12 cellular contexts compared by ENCODE assay signal in genomic region chr9:99127372-99128132, GRCh38. TPM values are rescaled to one million over a fixed set of nuclear protein-coding genes. Genes with fewer than 3 reads are reported as not detected.
A peak's percentile ranks its signal among the peaks of the same experiment; 100 is the strongest.
DNase-seq lines count a peak whose midpoint lies in the region; ATAC-seq, FAIRE-seq and TF ChIP-seq lines count a peak whose summit lies in the region.
"Had no signal": no experiment of that assay in that cellular context is flagged by ENCODE, and none has a peak within 500 bp of the region (broad histone marks: within the 10 kb centered on the region; RNA-seq: fewer than 3 reads in every experiment).

No MANE protein-coding gene starts in this region.

- H3K79me2 ChIP-seq in K562 (ENCODE audit: control insufficient read depth, insufficient read depth, low read length), result peaks cover 88% of the 10 kb centered on the region
- peaks cover 100% of the 10 kb centered on the region for H3K79me2 ChIP-seq in smooth muscle cell (ENCODE audit: low read depth)

- H2AFZ ChIP-seq in K562 (ENCODE audit: low read depth, low read length) (no peak overlapping the region), smooth muscle cell (ENCODE audit: low read depth) (no peak overlapping the region)

- H3K27ac Mint-ChIP-seq in activated CD4-positive, alpha-beta T cell treated with anti-CD3 and anti-CD28 coated beads, Interleukin-2, amount 10 ng/mL, durations not matched to agents 7 days and 5 days, result peak overlapping the region; percentile 16

- 75% methylated on average over 3 of the region's 3 CpGs for WGBS in K562 (ENCODE audit: insufficient coverage, low coverage, missing lambda C conversion rate)
- 98% methylated on average over 3 of the region's 3 CpGs for WGBS in smooth muscle cell (ENCODE audit: low lambda C conversion rate)

- peaks cover 76% of the 10 kb centered on the region for H3K4me1 Mint-ChIP-seq in activated CD4-positive, alpha-beta T cell treated with anti-CD3 and anti-CD28 coated beads, Interleukin-2, amount 10 ng/mL, durations not matched to agents 7 days and 5 days

- TF ChIP-seq RAD21 in K562 (CRISPR knock-in tag; conservative IDR thresholded peaks at IDR 0.05 in 1 of 2, IDR thresholded peaks at IDR 0.05 in 1 of 2), result no peak

- intact Hi-C loops in K562 (cut with micrococcal nuclease), result no loop called here

- no peak for TF ChIP-seq CTCF in K562 (IDR thresholded peaks at IDR 0.05 in 2 of 3, conservative IDR thresholded peaks at IDR 0.05 in 1 of 3; ENCODE audit: insufficient read depth in 2 of 3, low read depth in 1 of 3, low read length in 3 of 3)
- TF ChIP-seq CTCF in smooth muscle cell (IDR thresholded peaks at IDR 0.05; ENCODE audit: borderline replicate concordance, insufficient read depth, poor library complexity, severe bottlenecking), result no peak

- FAIRE-seq in K562 (lab: Jason Lieb, UNC), result no peak
- FAIRE-seq: A204.1 had no signal

- no peaks in the 10 kb centered on the region for H3K9me1 ChIP-seq in K562 (ENCODE audit: control insufficient read depth, insufficient read depth, low read length)

- no peak for TF ChIP-seq EP300 in K562 (IDR thresholded peaks at IDR 0.05; ENCODE audit: low read length)

- H3K9ac ChIP-seq in K562 (ENCODE audit: insufficient read depth in 1 of 2, low read depth in 2 of 2, low read length in 2 of 2), result no peak overlapping the region
- no peak overlapping the region for H3K9ac ChIP-seq in smooth muscle cell (ENCODE audit: low read depth)

- H4K20me1 ChIP-seq in K562 (replicated peaks; ENCODE audit: control insufficient read depth, insufficient read depth, low read length) (no peaks in the 10 kb centered on the region; the same call in 1 of the 2 replicates), smooth muscle cell (ENCODE audit: low read depth) (peaks cover 100% of the 10 kb centered on the region)

- no peak for TF ChIP-seq POLR2A in K562 (conservative IDR thresholded peaks at IDR 0.05)

- no peak for DNase-seq in activated CD4-positive, alpha-beta T cell treated with anti-CD3 and anti-CD28 coated beads, Interleukin-2, amount 10 ng/mL, durations not matched to agents 7 days and 5 days
- no peak for DNase-seq in activated CD4-positive, alpha-beta T cell treated with anti-CD3 and anti-CD28 coated beads, Interleukin-2, amount 50 U/mL, for 4 hours
- DNase-seq in K562 (ENCODE audit: extremely low read depth in 1 of 4, low spot score in 3 of 4) (no peak), smooth muscle cell (lab: John Stamatoyannopoulos, UW; ENCODE audit: unreplicated experiment) (no peak), SKM-1 (lab: John Stamatoyannopoulos, UW; ENCODE audit: unreplicated experiment) (no peak), hippocampal formation (lab: John Stamatoyannopoulos, UW) (no peak)
- DNase-seq in NK-92 treated with Interleukin-12 subunit alpha and Interleukin-12 subunit beta, amount 100 ng/mL, for 24 hours (lab: John Stamatoyannopoulos, UW), result no peak
- DNase-seq: NCI-H1092 treated with DMSO at 0.1 percent for 48 hours; stimulated activated CD4-positive, alpha-beta T cell treated with anti-CD3 and anti-CD28 coated beads, Interleukin-2, amount 100 ng/mL, for 48 hours had no signal

- H3K36me3 ChIP-seq in K562 (ENCODE audit: control insufficient read depth, insufficient read depth, low read length) (peaks cover 23% of the 10 kb centered on the region), smooth muscle cell (ENCODE audit: low read depth) (no peaks in the 10 kb centered on the region)

- H3K27me3 Mint-ChIP-seq in activated CD4-positive, alpha-beta T cell treated with anti-CD3 and anti-CD28 coated beads, Interleukin-2, amount 10 ng/mL, durations not matched to agents 7 days and 5 days, result no peaks in the 10 kb centered on the region

- BruUV-seq in K562 (replicated peaks; lab: Mats Ljungman, UMichigan), result no TSS peak

- H3K9me3 ChIP-seq in K562 (replicated peaks; ENCODE audit: control insufficient read depth, insufficient read depth, low read depth, low read length) (no peaks in the 10 kb centered on the region), smooth muscle cell (replicated peaks; ENCODE audit: low read depth) (no peaks in the 10 kb centered on the region)

- no peak overlapping the region for H3K4me3 Mint-ChIP-seq in activated CD4-positive, alpha-beta T cell treated with anti-CD3 and anti-CD28 coated beads, Interleukin-2, amount 10 ng/mL, durations not matched to agents 7 days and 5 days

- H3K27me3 ChIP-seq in K562 (ENCODE audit: control insufficient read depth in 2 of 2, insufficient read depth in 2 of 2, low read length in 2 of 2), result no peaks in the 10 kb centered on the region
- no peaks in the 10 kb centered on the region for H3K27me3 ChIP-seq in smooth muscle cell (ENCODE audit: low read depth)

- no peak overlapping the region for H3K4me3 ChIP-seq in K562
- no peak overlapping the region for H3K4me3 ChIP-seq in smooth muscle cell
- H3K4me3 ChIP-seq: SK-N-MC had no signal

- H3K9me3 Mint-ChIP-seq in activated CD4-positive, alpha-beta T cell treated with anti-CD3 and anti-CD28 coated beads, Interleukin-2, amount 10 ng/mL, durations not matched to agents 7 days and 5 days, result peaks cover 18% of the 10 kb centered on the region

- in situ Hi-C loops in K562 (cut with MboI), result no loop called here

- H3K36me3 Mint-ChIP-seq in activated CD4-positive, alpha-beta T cell treated with anti-CD3 and anti-CD28 coated beads, Interleukin-2, amount 10 ng/mL, durations not matched to agents 7 days and 5 days (ENCODE audit: low read depth), result peaks cover 72% of the 10 kb centered on the region

- H3K4me2 ChIP-seq in K562 (ENCODE audit: insufficient read depth, low read length) (no peak overlapping the region), smooth muscle cell (no peak overlapping the region)

- H3K27ac ChIP-seq in K562 (ENCODE audit: extremely low read depth, low read depth, low read length) (no peak overlapping the region), smooth muscle cell (ENCODE audit: low read depth) (peak overlapping the region; percentile 58)
- H3K27ac ChIP-seq: SK-N-MC had no signal

- peaks cover 17% of the 10 kb centered on the region for H3F3A ChIP-seq in smooth muscle cell (ENCODE audit: low read depth)

- POLR2A ChIA-PET in activated CD4-positive, alpha-beta T cell treated with anti-CD3 and anti-CD28 coated beads, Interleukin-2, amount 10 ng/mL, durations not matched to agents 7 days and 5 days (lab: Charles Lee), result no interaction called here
- POLR2A ChIA-PET in K562 (lab: Yijun Ruan, JAX), result interaction anchor here (0.6 to 1.5 kb wide), 4 partner anchors 10 to 21 kb away, joined by 3 to 5 read pairs (median 3); no protein-coding TSS in a partner anchor

- ATAC-seq in HG03139 (IDR thresholded peaks at IDR 0.05; ENCODE audit: unreplicated experiment), result peak; percentile 36
- ATAC-seq in K562, result 0 out of 3 replicates have a peak, but pooled peaks have one; percentile 11

- H3K4me1 ChIP-seq in K562 (replicated peaks in 1 of 2; ENCODE audit: control insufficient read depth in 2 of 2, insufficient read depth in 2 of 2, low read length in 2 of 2), result peaks cover 0 to 48% of the 10 kb centered on the region in 2 experiments; a peak in 4 of 5 replicates
- H3K4me1 ChIP-seq in smooth muscle cell (ENCODE audit: low read depth), result peaks cover 8% of the 10 kb centered on the region

- CTCF ChIA-PET in activated CD4-positive, alpha-beta T cell treated with anti-CD3 and anti-CD28 coated beads, Interleukin-2, amount 10 ng/mL, durations not matched to agents 7 days and 5 days (lab: Charles Lee), result interaction anchor here (1.2 to 2.4 kb wide), 3 partner anchors 9 to 23 kb away, joined by 3 to 10 read pairs (median 9); partner anchors contain the start of gene TGFBR1
- CTCF ChIA-PET in K562 (lab: Yijun Ruan, JAX; ENCODE audit: low intra/inter-chr PET ratio), result no interaction called here

TF ChIP-seq in K562, 482 proteins besides CTCF, POLR2A, EP300 and RAD21 (continues in another document):
- TF ChIP-seq SAFB (IDR thresholded peaks at IDR 0.05; ENCODE audit: borderline replicate concordance, low read depth, low read length), result no peak
- TF ChIP-seq ZBTB7A (IDR thresholded peaks at IDR 0.05; ENCODE audit: borderline replicate concordance, control insufficient read depth, low read depth, low read length), result no peak
- TF ChIP-seq NCOA6 (IDR thresholded peaks at IDR 0.05), result no peak

RNA-seq across cellular contexts. Expression of gene TGFBR1, which starts 22.6 kb away (rescaled TPM):
- total RNA-seq in activated CD4-positive, alpha-beta T cell treated with anti-CD3 and anti-CD28 coated beads, Interleukin-2, amount 10 ng/mL, durations not matched to agents 7 days and 5 days, result 10 to 100 TPM; 60.7 to 71.2 TPM
- 128 and 138 TPM in 2 replicates for total RNA-seq in K562 (2011; cell fraction: chromatin; rRNA removed; ENCODE audit: low replicate concordance)
- 54.0 and 59.5 TPM in 2 replicates for total RNA-seq in K562 (2011; cell fraction: nucleolus; rRNA removed)
- 105 and 166 TPM in 2 replicates for total RNA-seq in K562 (2011; cell fraction: nucleoplasm; rRNA removed)
- total RNA-seq in K562 (2014; rRNA removed) (22.0 and 23.8 TPM in 2 replicates), K562 (2014; rRNA removed; fragmentation: Illumina TruSeq; extraction: Trizol) (43.7 and 52.6 TPM in 2 replicates), K562 (2015; rRNA removed; fragmentation: Illumina TruSeq; extraction: Trizol) (39.6 and 42.7 TPM in 2 replicates), K562 (2021) (47.1 and 51.9 TPM in 2 replicates), smooth muscle cell (240 and 267 TPM in 2 replicates)
- polyA plus RNA-seq in K562 (2011; rRNA removed) (60.6 and 62.4 TPM in 2 replicates), K562 (2014; fragmentation: Illumina TruSeq; extraction: Trizol) (21.0 and 22.9 TPM in 2 replicates), K562 (2014; fragmentation: Nextera tagmentation; extraction: Ambion mirVana) (10 to 100 TPM; 15.9 to 57.6 TPM), K562 (2014; rRNA removed) (14.0 and 15.5 TPM in 2 replicates), smooth muscle cell (77.0 and 87.8 TPM in 2 replicates)
- polyA plus RNA-seq in K562 (2011; cell fraction: cytosol; rRNA removed), result 26.0 and 33.7 TPM in 2 replicates
- polyA plus RNA-seq in K562 (2011; cell fraction: nucleus; rRNA removed), result 34.5 and 36.0 TPM in 2 replicates
- 21.8 and 26.0 TPM in 2 replicates for polyA plus RNA-seq in K562 (2012)
- polyA minus RNA-seq in K562 (2011; rRNA and poly(A)+ RNA removed), result 200 and 204 TPM in 2 replicates
- 71.2 and 76.9 TPM in 2 replicates for polyA minus RNA-seq in K562 (2011; cell fraction: cytosol; rRNA and poly(A)+ RNA removed)
- 21.1 and 40.8 TPM in 2 replicates for polyA minus RNA-seq in K562 (2011; cell fraction: nucleus; rRNA and poly(A)+ RNA removed)
